Comparison of ENCODE assay signal across 8 cellular contexts in genomic region chr1:181099152-181100014, GRCh38. TPM values are rescaled to one million over a fixed set of nuclear protein-coding genes. Genes with fewer than 3 reads are reported as not detected.
DNase-seq lines count a peak whose midpoint lies in the region; ATAC-seq and TF ChIP-seq lines count a peak whose summit lies in the region.

No MANE protein-coding gene starts in this region.

- TF ChIP-seq POLR2A in ovary (IDR thresholded peaks at IDR 0.05), result no peak

- H3K9me3 Mint-ChIP-seq in activated T-cell treated with anti-CD3 and anti-CD28 coated beads, Interleukin-2, amount 50 U/mL, for 72 hours, result no peaks in the 10 kb centered on the region

- no peak overlapping the region for H3K4me3 ChIP-seq in mesodermal cell (ENCODE audit: extremely low read depth, insufficient read depth, low read length, poor library complexity, severe bottlenecking)
- no peak overlapping the region for H3K4me3 ChIP-seq in ovary

- TF ChIP-seq EP300 in ovary (IDR thresholded peaks at IDR 0.05), result no peak

- H3K27me3 ChIP-seq in ovary, result no peaks in the 10 kb centered on the region

- intact Hi-C loops in ovary (cut with DNase I), result no loop called here

- H3K36me3 ChIP-seq in mesodermal cell (ENCODE audit: control insufficient read depth, insufficient read depth, low read length) (peaks cover 4% of the 10 kb centered on the region), ovary (no peaks in the 10 kb centered on the region)

- DNase-seq in NCI-H1105 treated with DMSO at 0.1 percent for 48 hours (lab: John Stamatoyannopoulos, UW), result peak; percentile 17
- no peak for DNase-seq in NCI-H1105 (lab: John Stamatoyannopoulos, UW)
- peak; percentile 87 for DNase-seq in LHCN-M2 (ENCODE audit: low read depth)
- DNase-seq in activated T-cell treated with anti-CD3 and anti-CD28 coated beads, Interleukin-2, amount 50 U/mL, for 72 hours, result peak; percentile 67 to 68
- no peak for DNase-seq in ovary
- DNase-seq in SHP77 treated with DMSO at 0.1 percent for 48 hours (lab: John Stamatoyannopoulos, UW), result no peak

- H3K27ac ChIP-seq in mesodermal cell (ENCODE audit: low read depth, low read length, severe bottlenecking) (peak overlapping the region; percentile 94), ovary (no peak overlapping the region)

- H3K4me3 Mint-ChIP-seq in activated T-cell treated with anti-CD3 and anti-CD28 coated beads, Interleukin-2, amount 50 U/mL, for 72 hours, result peak overlapping the region; percentile 79 to 81

- TF ChIP-seq CTCF in ovary (IDR thresholded peaks at IDR 0.05), result no peak

- peak; percentile 63 for ATAC-seq in GM21717 (IDR thresholded peaks at IDR 0.05; ENCODE audit: unreplicated experiment)
- peak; percentile 79 to 84 for ATAC-seq in activated T-cell treated with anti-CD3 and anti-CD28 coated beads, Interleukin-2, amount 50 U/mL, for 72 hours (replicated peaks in 1 of 2)

- peaks cover 7% of the 10 kb centered on the region for H3K27me3 Mint-ChIP-seq in activated T-cell treated with anti-CD3 and anti-CD28 coated beads, Interleukin-2, amount 50 U/mL, for 72 hours (ENCODE audit: low read depth)

- WGBS in mesodermal cell (ENCODE audit: insufficient coverage in 2 of 2), 2 experiments, result 44 to 45% methylated on average over 9 of the region's 11 CpGs
- 25 to 33% (median 28%) methylated on average over 11 of the region's 11 CpGs for WGBS in ovary, 3 donors

- H3K9me3 ChIP-seq in mesodermal cell (ENCODE audit: control insufficient read depth, low read length) (no peaks in the 10 kb centered on the region), ovary (no peaks in the 10 kb centered on the region)

- peak overlapping the region; percentile 81 for H3K27ac Mint-ChIP-seq in activated T-cell treated with anti-CD3 and anti-CD28 coated beads, Interleukin-2, amount 50 U/mL, for 72 hours

- H3K4me1 ChIP-seq in mesodermal cell (ENCODE audit: control insufficient read depth, insufficient read depth, low read length, poor library complexity, severe bottlenecking), result peaks cover 90% of the 10 kb centered on the region
- H3K4me1 ChIP-seq in ovary (ENCODE audit: insufficient read depth), result peaks cover 17% of the 10 kb centered on the region

- H3K36me3 Mint-ChIP-seq in activated T-cell treated with anti-CD3 and anti-CD28 coated beads, Interleukin-2, amount 50 U/mL, for 72 hours (ENCODE audit: insufficient read depth in 2 of 2), result peaks cover 2 to 6% of the 10 kb centered on the region in 2 donors

- H3K4me1 Mint-ChIP-seq in activated T-cell treated with anti-CD3 and anti-CD28 coated beads, Interleukin-2, amount 50 U/mL, for 72 hours (ENCODE audit: low read depth), result peaks cover 100% of the 10 kb centered on the region

RNA-seq across cellular contexts. Expression of gene IER5, which starts 10.9 kb away (rescaled TPM):
- total RNA-seq in LHCN-M2 (2014; rRNA removed), result 99.0 and 107 TPM in 2 replicates
- polyA plus RNA-seq in LHCN-M2 (2012), result 41.8 TPM
- 10 to 100 TPM; 71.8 to 72.2 TPM for total RNA-seq in activated T-cell treated with anti-CD3 and anti-CD28 coated beads, Interleukin-2, amount 50 U/mL, for 72 hours
- 11.9 TPM for polyA plus RNA-seq in mesodermal cell (2013, experiment 1 of 2)
- polyA plus RNA-seq in mesodermal cell (2013, experiment 2 of 2), result 8.5 TPM
- 10 to 100 TPM in 1 of 7 donors, 1 to 10 TPM in 6; 2.7 to 43.4 (median 6.8) TPM for total RNA-seq in ovary
- 1 to 10 TPM; 2.5 to 5.7 TPM for polyA plus RNA-seq in ovary

Comparison
In these comparisons a context has a peak if more than half of its experiments do, and no peak if none do; other contexts are left out.
1. DNase-seq: peak in NCI-H1105 treated with DMSO at 0.1 percent for 48 hours (single experiment), LHCN-M2 (single experiment) and activated T-cell treated with anti-CD3 and anti-CD28 coated beads, Interleukin-2, amount 50 U/mL, for 72 hours (2 of 2); none in NCI-H1105 (single experiment), ovary (0 of 5) and SHP77 treated with DMSO at 0.1 percent for 48 hours (single experiment).